Comparison of ENCODE assay signal across 38 cellular contexts in the genomic region with DNA sequence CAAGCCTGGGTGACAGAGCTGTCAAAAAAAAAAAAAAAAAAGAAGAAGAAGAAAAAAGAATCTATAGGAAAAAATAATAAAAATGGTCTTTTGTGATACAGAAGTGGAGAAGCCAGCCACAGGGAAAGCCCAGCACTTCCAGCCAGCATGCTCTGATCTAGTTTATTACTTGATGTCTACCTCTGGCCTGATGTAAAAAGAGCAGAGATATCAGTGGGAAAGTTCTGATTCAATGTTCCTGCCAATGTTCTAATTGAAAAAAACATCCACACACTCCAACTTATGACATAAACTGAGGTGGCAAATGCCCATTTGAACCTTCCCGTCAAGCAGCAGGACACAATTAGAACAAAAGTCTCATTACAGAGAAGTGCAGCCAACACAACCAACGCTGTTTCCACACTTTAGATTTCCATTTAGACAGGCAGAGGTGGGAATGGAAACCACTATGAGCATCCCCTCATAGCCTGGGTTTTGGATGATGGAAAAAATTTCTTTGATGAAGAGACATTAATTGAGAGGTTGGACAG. TPM values are rescaled to one million over a fixed set of nuclear protein-coding genes. Genes with fewer than 3 reads are reported as not detected.
"Had no signal": no experiment of that assay in that cellular context is flagged by ENCODE, and none has a peak within 500 bp of the region (broad histone marks: within the 10 kb centered on the region; RNA-seq: fewer than 3 reads in every experiment).

No MANE protein-coding gene starts in this region.

- H3K9me3 ChIP-seq: adrenal gland, body of pancreas, breast epithelium had no signal

- H3K36me3 ChIP-seq: breast epithelium had no signal

- H3K27ac Mint-ChIP-seq: activated B cell treated with CpG ODN at 0.5 μM for 24 hours; activated CD4-positive, alpha-beta memory T cell treated with anti-CD3 and anti-CD28 coated beads for 36 hours; activated CD4-positive, alpha-beta T cell treated with anti-CD3 and anti-CD28 coated beads, Interleukin-2, amount 10 ng/mL, durations not matched to agents 24 days and 14 days; activated CD8-positive, alpha-beta T cell treated with anti-CD3 and anti-CD28 coated beads for 36 hours; activated naive CD4-positive, alpha-beta T cell treated with anti-CD3 and anti-CD28 coated beads for 36 hours; activated naive CD4-positive, alpha-beta T cell treated with anti-CD3 and anti-CD28 coated beads, Interleukin-2, amount 50 U/mL, for 72 hours; activated naive CD8-positive, alpha-beta T cell treated with anti-CD3 and anti-CD28 coated beads for 36 hours; activated T-cell treated with anti-CD3 and anti-CD28 coated beads, Interleukin-2, amount 50 U/mL, for 72 hours; activated T-helper 1 cell treated with anti-CD3 and anti-CD28 coated beads, Interleukin-12 subunit alpha, Interleukin-12 subunit beta, Interleukin-2, Interleukin-4 antibody, amounts not matched to agents 30 ng/mL and 10 ng/mL and 1 ng/mL, durations not matched to agents 14 hours and 24 hours and 36 hours; activated T-helper 17 cell treated with anti-CD3 and anti-CD28 coated beads, Interleukin-2, amount 50 U/mL, for 72 hours; T-helper 1 cell treated with Interleukin-12 subunit alpha and Interleukin-12 subunit beta and Interleukin-4 antibody, amounts not matched to agents 30 μg/mL and 1 μg/mL, for 36 hours; T-helper 2 cell treated with Interferon-gamma antibody and Interleukin-4, amounts not matched to agents 5 μg/mL and 100 μg/mL, for 36 hours had no signal

- H3K4me3 Mint-ChIP-seq: activated B cell treated with CpG ODN at 0.5 μM for 24 hours; activated CD4-positive, alpha-beta memory T cell treated with anti-CD3 and anti-CD28 coated beads for 36 hours; activated CD4-positive, alpha-beta T cell treated with anti-CD3 and anti-CD28 coated beads, Interleukin-2, amount 10 ng/mL, durations not matched to agents 24 days and 14 days; activated CD8-positive, alpha-beta T cell treated with anti-CD3 and anti-CD28 coated beads for 36 hours; activated naive CD4-positive, alpha-beta T cell treated with anti-CD3 and anti-CD28 coated beads for 36 hours; activated naive CD8-positive, alpha-beta T cell treated with anti-CD3 and anti-CD28 coated beads for 36 hours; activated T-cell treated with anti-CD3 and anti-CD28 coated beads, Interleukin-2, amount 50 U/mL, for 4 hours; activated T-cell treated with anti-CD3 and anti-CD28 coated beads, Interleukin-2, amount 50 U/mL, for 72 hours; activated T-helper 1 cell treated with anti-CD3 and anti-CD28 coated beads, Interleukin-12 subunit alpha, Interleukin-12 subunit beta, Interleukin-2, Interleukin-4 antibody, amounts not matched to agents 30 ng/mL and 10 ng/mL and 1 ng/mL, durations not matched to agents 14 hours and 24 hours and 36 hours; activated T-helper 17 cell treated with anti-CD3 and anti-CD28 coated beads, Interleukin-2, amount 50 U/mL, for 72 hours; central memory CD8-positive, alpha-beta T cell; T-helper 1 cell treated with Interleukin-12 subunit alpha and Interleukin-12 subunit beta and Interleukin-4 antibody, amounts not matched to agents 30 μg/mL and 1 μg/mL, for 36 hours; T-helper 2 cell treated with Interferon-gamma antibody and Interleukin-4, amounts not matched to agents 5 μg/mL and 100 μg/mL, for 36 hours had no signal

- H3K9me3 Mint-ChIP-seq: activated B cell treated with CpG ODN at 0.5 μM for 24 hours; activated CD4-positive, alpha-beta memory T cell treated with anti-CD3 and anti-CD28 coated beads for 36 hours; activated CD4-positive, alpha-beta T cell treated with anti-CD3 and anti-CD28 coated beads, Interleukin-2, amount 10 ng/mL, durations not matched to agents 24 days and 14 days; activated CD8-positive, alpha-beta T cell treated with anti-CD3 and anti-CD28 coated beads for 36 hours; activated naive CD4-positive, alpha-beta T cell treated with anti-CD3 and anti-CD28 coated beads for 36 hours; activated naive CD4-positive, alpha-beta T cell treated with anti-CD3 and anti-CD28 coated beads, Interleukin-2, amount 50 U/mL, for 72 hours; activated naive CD8-positive, alpha-beta T cell treated with anti-CD3 and anti-CD28 coated beads for 36 hours; activated T-cell treated with anti-CD3 and anti-CD28 coated beads, Interleukin-2, amount 50 U/mL, for 4 hours; activated T-cell treated with anti-CD3 and anti-CD28 coated beads, Interleukin-2, amount 50 U/mL, for 72 hours; activated T-helper 1 cell treated with anti-CD3 and anti-CD28 coated beads, Interleukin-12 subunit alpha, Interleukin-12 subunit beta, Interleukin-2, Interleukin-4 antibody, amounts not matched to agents 30 ng/mL and 10 ng/mL and 1 ng/mL, durations not matched to agents 14 hours and 24 hours and 36 hours; activated T-helper 17 cell treated with anti-CD3 and anti-CD28 coated beads, Interleukin-2, amount 50 U/mL, for 72 hours; central memory CD8-positive, alpha-beta T cell; T-helper 1 cell treated with Interleukin-12 subunit alpha and Interleukin-12 subunit beta and Interleukin-4 antibody, amounts not matched to agents 30 μg/mL and 1 μg/mL, for 36 hours; T-helper 2 cell treated with Interferon-gamma antibody and Interleukin-4, amounts not matched to agents 5 μg/mL and 100 μg/mL, for 36 hours had no signal

- H3K27me3 Mint-ChIP-seq: activated B cell treated with CpG ODN at 0.5 μM for 24 hours; activated CD4-positive, alpha-beta memory T cell treated with anti-CD3 and anti-CD28 coated beads for 36 hours; activated CD4-positive, alpha-beta T cell treated with anti-CD3 and anti-CD28 coated beads, Interleukin-2, amount 10 ng/mL, durations not matched to agents 24 days and 14 days; activated CD8-positive, alpha-beta T cell treated with anti-CD3 and anti-CD28 coated beads for 36 hours; activated naive CD8-positive, alpha-beta T cell treated with anti-CD3 and anti-CD28 coated beads for 36 hours; activated T-helper 17 cell treated with anti-CD3 and anti-CD28 coated beads, Interleukin-2, amount 50 U/mL, for 72 hours; central memory CD8-positive, alpha-beta T cell had no signal

- H3K27me3 ChIP-seq: adrenal gland, body of pancreas, brain microvascular endothelial cell, breast epithelium had no signal

- ATAC-seq: activated CD8-positive, alpha-beta T cell treated with anti-CD3 and anti-CD28 coated beads for 36 hours; activated naive CD4-positive, alpha-beta T cell treated with anti-CD3 and anti-CD28 coated beads, Interleukin-2, amount 50 U/mL, for 72 hours; activated T-cell treated with anti-CD3 and anti-CD28 coated beads, Interleukin-2, amount 50 U/mL, for 4 hours; activated T-cell treated with anti-CD3 and anti-CD28 coated beads, Interleukin-2, amount 50 U/mL, for 72 hours; activated T-helper 17 cell treated with anti-CD3 and anti-CD28 coated beads, Interleukin-2, amount 50 U/mL, for 72 hours; body of pancreas had no signal

- H3K4me3 ChIP-seq: adrenal gland, body of pancreas, breast epithelium had no signal

- DNase-seq: activated B cell treated with CpG ODN at 0.5 μM for 24 hours; activated CD4-positive, alpha-beta memory T cell treated with anti-CD3 and anti-CD28 coated beads for 36 hours; activated CD4-positive, alpha-beta T cell treated with anti-CD3 and anti-CD28 coated beads for 4 hours; activated CD4-positive, alpha-beta T cell treated with anti-CD3 and anti-CD28 coated beads, Interleukin-2, amount 10 ng/mL, durations not matched to agents 24 days and 14 days; activated CD4-positive, alpha-beta T cell treated with anti-CD3 and anti-CD28 coated beads, Interleukin-2, amount 50 U/mL, for 1 hour; activated CD4-positive, alpha-beta T cell treated with anti-CD3 and anti-CD28 coated beads, Interleukin-2, amount 50 U/mL, for 4 hours; activated CD4-positive, CD25-positive, alpha-beta regulatory T cell treated with anti-CD3 and anti-CD28 coated beads, Interleukin-2, amount 50 U/mL, for 72 hours; activated CD8-positive, alpha-beta memory T cell treated with anti-CD3 and anti-CD28 coated beads, Interleukin-2, amount 50 U/mL, for 4 hours; activated CD8-positive, alpha-beta T cell treated with anti-CD3 and anti-CD28 coated beads for 36 hours; activated effector memory CD4-positive, alpha-beta T cell treated with anti-CD3 and anti-CD28 coated beads, Interleukin-2, amount 50 U/mL, for 16 hours; activated gamma-delta T cell treated with Interleukin-2 at 50 U/mL for 16 hours; activated naive CD4-positive, alpha-beta T cell; activated naive CD4-positive, alpha-beta T cell treated with anti-CD3 and anti-CD28 coated beads for 36 hours; activated naive CD4-positive, alpha-beta T cell treated with anti-CD3 and anti-CD28 coated beads, Interleukin-2, amount 50 U/mL, for 16 hours; activated naive CD8-positive, alpha-beta T cell treated with anti-CD3 and anti-CD28 coated beads for 36 hours; activated T-cell treated with anti-CD3 and anti-CD28 coated beads for 4 hours; activated T-cell treated with anti-CD3 and anti-CD28 coated beads, Interleukin-2, amount 50 U/mL, for 1 hour; activated T-cell treated with anti-CD3 and anti-CD28 coated beads, Interleukin-2, amount 50 U/mL, for 4 hours; activated T-cell treated with anti-CD3 and anti-CD28 coated beads, Interleukin-2, amount 50 U/mL, for 72 hours; adrenal gland; amniotic stem cell; aorta; body of pancreas; brain microvascular endothelial cell; caudate nucleus; cerebellar nuclear complex; T-helper 1 cell; T-helper 2 cell; T-helper 9 cell had no signal

- H3K27ac ChIP-seq: adrenal gland, body of pancreas, brain microvascular endothelial cell, breast epithelium, VCaP had no signal

RNA-seq across cellular contexts. Expression of a gene that starts 30.2 kb away (rescaled TPM):
- total RNA-seq: activated B cell treated with CpG ODN at 0.5 μM for 24 hours; activated CD4-positive, alpha-beta memory T cell treated with anti-CD3 and anti-CD28 coated beads for 36 hours; activated CD4-positive, alpha-beta T cell treated with anti-CD3 and anti-CD28 coated beads, Interleukin-2, amount 10 ng/mL, durations not matched to agents 24 days and 14 days; activated CD8-positive, alpha-beta memory T cell treated with anti-CD3 and anti-CD28 coated beads for 36 hours; activated T-helper 17 cell treated with anti-CD3 and anti-CD28 coated beads, Interleukin-2, amount 50 U/mL, for 72 hours had no signal
- polyA plus RNA-seq: aorta had no signal
